In genomic region chr14:54459106-54459505, GRCh38 we compare ENCODE assay signal across 2 cellular contexts.
TF ChIP-seq lines count a peak whose summit lies in the region.

No MANE protein-coding gene starts in this region.

TF ChIP-seq in HepG2, 621 proteins besides CTCF, POLR2A, EP300 and RAD21:
- peak; percentile 70; the same call in 1 of the 2 replicates for TF ChIP-seq TOPORS (CRISPR knock-in tag; IDR thresholded peaks at IDR 0.05)
- TF ChIP-seq RBM39 (IDR thresholded peaks at IDR 0.05; ENCODE audit: low read depth, low read length, poor library complexity, severe bottlenecking): no peak
- peak; percentile 83; the same call in 1 of the 2 replicates for TF ChIP-seq SETDB1 (CRISPR knock-in tag; IDR thresholded peaks at IDR 0.05; ENCODE audit: borderline replicate concordance)
- TF ChIP-seq ZNF280B (CRISPR knock-in tag; IDR thresholded peaks at IDR 0.05; ENCODE audit: borderline replicate concordance): peak; percentile 91
- TF ChIP-seq TRAFD1 (CRISPR knock-in tag; IDR thresholded peaks at IDR 0.05; ENCODE audit: borderline replicate concordance): no peak
- TF ChIP-seq TRIM24 (CRISPR knock-in tag; IDR thresholded peaks at IDR 0.05): no peak
- TF ChIP-seq SUZ12 (IDR thresholded peaks at IDR 0.05; ENCODE audit: low read depth, low read length): no peak
- peak; percentile 18 for TF ChIP-seq TEAD3 (CRISPR knock-in tag; optimal IDR thresholded peaks at IDR 0.05; ENCODE audit: borderline replicate concordance)
- peak; percentile 80; the same call in 1 of the 2 replicates for TF ChIP-seq ZNF280D (CRISPR knock-in tag; IDR thresholded peaks at IDR 0.05)

TF ChIP-seq in K562, 482 proteins besides CTCF, POLR2A, EP300 and RAD21:
- TF ChIP-seq RREB1 (CRISPR knock-in tag; IDR thresholded peaks at IDR 0.05) (no peak), FOXA3 (CRISPR knock-in tag; conservative IDR thresholded peaks at IDR 0.05 in 1 of 2, IDR thresholded peaks at IDR 0.05 in 1 of 2) (no peak), NCOA6 (IDR thresholded peaks at IDR 0.05) (no peak), KDM2B (CRISPR knock-in tag; IDR thresholded peaks at IDR 0.05) (no peak), ZNF561 (CRISPR knock-in tag; conservative IDR thresholded peaks at IDR 0.05) (no peak), E2F3 (CRISPR knock-in tag; IDR thresholded peaks at IDR 0.05) (no peak), RFX7 (CRISPR knock-in tag; IDR thresholded peaks at IDR 0.05) (no peak), E2F1 (CRISPR knock-in tag; IDR thresholded peaks at IDR 0.05) (no peak), DDX20 (tag; IDR thresholded peaks at IDR 0.05; ENCODE audit: low read depth) (no peak), ZNF280A (IDR thresholded peaks at IDR 0.05; ENCODE audit: low read depth, partially characterized antibody) (peak; percentile 57), DIDO1 (tag; IDR thresholded peaks at IDR 0.05; ENCODE audit: low read depth) (no peak), TRIM28 (IDR thresholded peaks at IDR 0.05) (0 out of 2 replicates have a peak, but pooled peaks have one; percentile 68), ETV6 (IDR thresholded peaks at IDR 0.05; ENCODE audit: borderline replicate concordance in 1 of 2, low read depth in 2 of 2, low read length in 1 of 2) (no peak), ETV6 (CRISPR knock-in tag; IDR thresholded peaks at IDR 0.05; ENCODE audit: borderline replicate concordance) (no peak), ZNF695 (CRISPR knock-in tag; IDR thresholded peaks at IDR 0.05) (no peak), ZNF75A (CRISPR knock-in tag; IDR thresholded peaks at IDR 0.05) (no peak), CBX1 (IDR thresholded peaks at IDR 0.05; ENCODE audit: low read depth) (peak; percentile 27; the same call in 1 of the 2 replicates), CBX3 (IDR thresholded peaks at IDR 0.05; ENCODE audit: borderline replicate concordance in 1 of 2, low read length in 2 of 2) (0 out of 3 replicates have a peak, but pooled peaks of 1 of the 2 experiments have one; percentile 23), ZNF121 (CRISPR knock-in tag; conservative IDR thresholded peaks at IDR 0.05) (no peak), ZNF174 (CRISPR knock-in tag; IDR thresholded peaks at IDR 0.05) (no peak), U2AF1 (optimal IDR thresholded peaks at IDR 0.05; ENCODE audit: low read depth, low read length) (no peak), ZNF609 (CRISPR knock-in tag; IDR thresholded peaks at IDR 0.05; ENCODE audit: borderline replicate concordance) (no peak), FOXO4 (CRISPR knock-in tag; IDR thresholded peaks at IDR 0.05) (no peak), GATA2 (CRISPR knock-in tag; IDR thresholded peaks at IDR 0.05) (no peak), ZBTB11 (CRISPR knock-in tag; IDR thresholded peaks at IDR 0.05) (no peak), SNRNP70 (optimal IDR thresholded peaks at IDR 0.05; ENCODE audit: low read depth, low read length) (no peak), HLTF (IDR thresholded peaks at IDR 0.05) (no peak), CBX5 (IDR thresholded peaks at IDR 0.05; ENCODE audit: borderline replicate concordance, low read depth) (peak; percentile 76; the same call in 1 of the 2 replicates), NFIX (CRISPR knock-in tag; IDR thresholded peaks at IDR 0.05; ENCODE audit: low read depth) (no peak), NCOA2 (IDR thresholded peaks at IDR 0.05; ENCODE audit: partially characterized antibody in 2 of 2) (no peak), YY1 (IDR thresholded peaks at IDR 0.05; ENCODE audit: borderline replicate concordance in 1 of 3, control insufficient read depth in 1 of 3, extremely low read depth in 1 of 3, insufficient read depth in 3 of 3, insufficient read length in 1 of 3, insufficient replicate concordance in 2 of 3, low read depth in 1 of 3, low read length in 2 of 3) (no peak), TAF15 (IDR thresholded peaks at IDR 0.05; ENCODE audit: low read depth, low read length) (no peak), SIRT6 (IDR thresholded peaks at IDR 0.05; ENCODE audit: low read depth, low read length) (no peak), MEF2D (tag; conservative IDR thresholded peaks at IDR 0.05; ENCODE audit: low read depth) (no peak), ZNF324 (CRISPR knock-in tag; IDR thresholded peaks at IDR 0.05) (no peak)
